Comparison of ENCODE assay signal across 34 cellular contexts in genomic region chr6:6619415-6619814, GRCh38. TPM values are rescaled to one million over a fixed set of nuclear protein-coding genes. Genes with fewer than 3 reads are reported as not detected.
A peak's percentile ranks its signal among the peaks of the same experiment; 100 is the strongest.
DNase-seq lines count a peak whose midpoint lies in the region; ATAC-seq and TF ChIP-seq lines count a peak whose summit lies in the region.
"Had no signal": no experiment of that assay in that cellular context is flagged by ENCODE, and none has a peak within 500 bp of the region (broad histone marks: within the 10 kb centered on the region; RNA-seq: fewer than 3 reads in every experiment).

No MANE protein-coding gene starts in this region.

- H3K36me3 Mint-ChIP-seq in activated CD8-positive, alpha-beta memory T cell treated with anti-CD3 and anti-CD28 coated beads, Interleukin-2, amount 10 ng/mL, durations not matched to agents 7 days and 5 days: peaks cover 5% of the 10 kb centered on the region
- H3K36me3 Mint-ChIP-seq in naive thymus-derived CD4-positive, alpha-beta T cell: peaks cover 0 to 42% (median 0%) of the 10 kb centered on the region in 5 donors
- H3K36me3 Mint-ChIP-seq in nephron progenitor cell (ENCODE audit: low read depth): no peaks in the 10 kb centered on the region
- H3K36me3 Mint-ChIP-seq: activated naive CD8-positive, alpha-beta T cell had no signal

- no peak overlapping the region for H3K4me3 Mint-ChIP-seq in activated CD8-positive, alpha-beta memory T cell treated with anti-CD3 and anti-CD28 coated beads, Interleukin-2, amount 10 ng/mL, durations not matched to agents 7 days and 5 days
- peak overlapping the region in 2 of 10 donors; percentile 4 to 21 for H3K4me3 Mint-ChIP-seq in naive thymus-derived CD4-positive, alpha-beta T cell
- H3K4me3 Mint-ChIP-seq in nephron progenitor cell: no peak overlapping the region
- H3K4me3 Mint-ChIP-seq: activated naive CD8-positive, alpha-beta T cell; activated T-cell treated with anti-CD3 and anti-CD28 coated beads, Interleukin-2, amount 50 U/mL, for 24 hours; T-helper 1 cell treated with Interleukin-12 subunit alpha and Interleukin-12 subunit beta and Interleukin-4 antibody, amounts not matched to agents 30 μg/mL and 1 μg/mL, for 36 hours had no signal

- no peak overlapping the region for H3K4me3 ChIP-seq in naive thymus-derived CD4-positive, alpha-beta T cell (ENCODE audit: low read length)
- H3K4me3 ChIP-seq in stomach: no peak overlapping the region
- H3K4me3 ChIP-seq: gastrocnemius medialis had no signal

- peaks cover 10 to 21% of the 10 kb centered on the region in 2 donors for H3K4me1 ChIP-seq in naive thymus-derived CD4-positive, alpha-beta T cell (ENCODE audit: control insufficient read depth in 2 of 2, insufficient read depth in 2 of 2, low read length in 2 of 2)
- H3K4me1 ChIP-seq in stomach: peaks cover 0 to 10% (median 3%) of the 10 kb centered on the region in 4 donors
- H3K4me1 ChIP-seq: gastrocnemius medialis had no signal

- 72 to 82% (median 76%) methylated on average over 3 of the region's 3 CpGs for WGBS in stomach, 5 donors

- no peak for DNase-seq in activated CD8-positive, alpha-beta memory T cell treated with anti-CD3 and anti-CD28 coated beads, Interleukin-2, amount 10 ng/mL, durations not matched to agents 7 days and 5 days
- DNase-seq in activated CD8-positive, alpha-beta memory T cell treated with anti-CD3 and anti-CD28 coated beads, Interleukin-2, amount 50 U/mL, for 4 hours: no peak
- DNase-seq in NCI-H1694 treated with DMSO at 0.1 percent for 48 hours (lab: John Stamatoyannopoulos, UW): peak; percentile 68
- DNase-seq in naive thymus-derived CD4-positive, alpha-beta T cell: no peak
- DNase-seq in stomach: no peak
- no peak for DNase-seq in nephron progenitor cell
- DNase-seq: ACHN; activated CD8-positive, alpha-beta memory T cell treated with anti-CD3 and anti-CD28 coated beads for 24 hours; activated effector memory CD4-positive, alpha-beta T cell treated with anti-CD3 and anti-CD28 coated beads, Interleukin-2, amount 50 U/mL, for 16 hours; activated T-cell treated with anti-CD3 and anti-CD28 coated beads, Interleukin-2, amount 50 U/mL, for 24 hours; aorta; BE2C; COR-L47; gastrocnemius medialis; Kasumi-1; kidney glomerular epithelial cell; MV-4-11; NCI-H187 treated with DMSO at 0.1 percent for 48 hours; NCI-H526 treated with DMSO at 0.1 percent for 48 hours; NK-92 treated with Interleukin-12 subunit alpha and Interleukin-12 subunit beta, amount 100 ng/mL, for 24 hours; SK-N-SH; small intestine; stimulated activated naive CD8-positive, alpha-beta T cell treated with anti-CD3 and anti-CD28 coated beads, Interleukin-15, Interleukin-2, amounts not matched to agents 100 U/mL and 50 U/mL, for 24 hours had no signal

- H3K9me3 Mint-ChIP-seq in activated CD8-positive, alpha-beta memory T cell treated with anti-CD3 and anti-CD28 coated beads, Interleukin-2, amount 10 ng/mL, durations not matched to agents 7 days and 5 days (ENCODE audit: low read depth): no peaks in the 10 kb centered on the region
- peaks cover 0 to 5% (median 0%) of the 10 kb centered on the region in 11 donors for H3K9me3 Mint-ChIP-seq in naive thymus-derived CD4-positive, alpha-beta T cell
- H3K9me3 Mint-ChIP-seq in nephron progenitor cell: no peaks in the 10 kb centered on the region
- H3K9me3 Mint-ChIP-seq: activated T-cell treated with anti-CD3 and anti-CD28 coated beads, Interleukin-2, amount 50 U/mL, for 24 hours; T-helper 1 cell treated with Interleukin-12 subunit alpha and Interleukin-12 subunit beta and Interleukin-4 antibody, amounts not matched to agents 30 μg/mL and 1 μg/mL, for 36 hours had no signal

- peak overlapping the region; percentile 18 for H3K27ac Mint-ChIP-seq in activated CD8-positive, alpha-beta memory T cell treated with anti-CD3 and anti-CD28 coated beads, Interleukin-2, amount 10 ng/mL, durations not matched to agents 7 days and 5 days
- peak overlapping the region in 5 of 9 donors; percentile 2 to 29 (median 23) for H3K27ac Mint-ChIP-seq in naive thymus-derived CD4-positive, alpha-beta T cell
- H3K27ac Mint-ChIP-seq in nephron progenitor cell: no peak overlapping the region
- H3K27ac Mint-ChIP-seq: activated naive CD8-positive, alpha-beta T cell; activated T-cell treated with anti-CD3 and anti-CD28 coated beads, Interleukin-2, amount 50 U/mL, for 24 hours; T-helper 1 cell treated with Interleukin-12 subunit alpha and Interleukin-12 subunit beta and Interleukin-4 antibody, amounts not matched to agents 30 μg/mL and 1 μg/mL, for 36 hours had no signal

- no peak for TF ChIP-seq EP300 in stomach (IDR thresholded peaks at IDR 0.05)

- POLR2A ChIA-PET in naive thymus-derived CD4-positive, alpha-beta T cell (lab: Charles Lee): interaction anchor here (1.6 kb wide), 1 partner anchor 8 kb away, joined by 7 read pairs; no protein-coding TSS in a partner anchor

- no peak for ATAC-seq in activated CD8-positive, alpha-beta memory T cell treated with anti-CD3 and anti-CD28 coated beads, Interleukin-2, amount 10 ng/mL, durations not matched to agents 7 days and 5 days
- ATAC-seq in naive thymus-derived CD4-positive, alpha-beta T cell: no peak
- ATAC-seq in GM18907 (IDR thresholded peaks at IDR 0.05; ENCODE audit: unreplicated experiment): no peak
- ATAC-seq: gastrocnemius medialis; HCT116; HepG2; stimulated activated naive CD8-positive, alpha-beta T cell treated with anti-CD3 and anti-CD28 coated beads, Interleukin-15, Interleukin-2, amounts not matched to agents 100 U/mL and 50 U/mL, for 24 hours had no signal

- H3K4me1 Mint-ChIP-seq in activated CD8-positive, alpha-beta memory T cell treated with anti-CD3 and anti-CD28 coated beads, Interleukin-2, amount 10 ng/mL, durations not matched to agents 7 days and 5 days: peaks cover 25% of the 10 kb centered on the region
- H3K4me1 Mint-ChIP-seq in naive thymus-derived CD4-positive, alpha-beta T cell: peaks cover 20 to 73% (median 59%) of the 10 kb centered on the region in 7 donors
- peaks cover 7% of the 10 kb centered on the region for H3K4me1 Mint-ChIP-seq in nephron progenitor cell

- no peaks in the 10 kb centered on the region for H3K9me3 ChIP-seq in naive thymus-derived CD4-positive, alpha-beta T cell (ENCODE audit: control insufficient read depth in 2 of 3, low read length in 3 of 3)
- no peaks in the 10 kb centered on the region for H3K9me3 ChIP-seq in stomach
- H3K9me3 ChIP-seq: BE2C, gastrocnemius medialis, SK-N-SH had no signal

- TF ChIP-seq CTCF in stomach (IDR thresholded peaks at IDR 0.05): no peak
- TF ChIP-seq CTCF in nephron progenitor cell (IDR thresholded peaks at IDR 0.05): no peak

- H3K36me3 ChIP-seq in naive thymus-derived CD4-positive, alpha-beta T cell (ENCODE audit: control insufficient read depth in 2 of 3, insufficient read depth in 3 of 3, low read length in 3 of 3): no peaks in the 10 kb centered on the region
- no peaks in the 10 kb centered on the region for H3K36me3 ChIP-seq in stomach
- H3K36me3 ChIP-seq: BE2C, gastrocnemius medialis had no signal

- no peak overlapping the region for H3K27ac ChIP-seq in naive thymus-derived CD4-positive, alpha-beta T cell (ENCODE audit: low read depth, low read length)
- H3K27ac ChIP-seq in stomach: no peak overlapping the region
- H3K27ac ChIP-seq: gastrocnemius medialis had no signal

- CTCF ChIA-PET in activated CD8-positive, alpha-beta memory T cell treated with anti-CD3 and anti-CD28 coated beads, Interleukin-2, amount 10 ng/mL, durations not matched to agents 7 days and 5 days (lab: Charles Lee): interaction anchor here (1.2 kb wide), 1 partner anchor 8 kb away, joined by 3 read pairs; no protein-coding TSS in a partner anchor
- CTCF ChIA-PET in naive thymus-derived CD4-positive, alpha-beta T cell (lab: Charles Lee): interaction anchor here (1.1 kb wide), 1 partner anchor 61 kb away, joined by 3 read pairs; no protein-coding TSS in a partner anchor

- intact Hi-C loops in naive thymus-derived CD4-positive, alpha-beta T cell (cut with micrococcal nuclease): no loop called here
- intact Hi-C loops in stomach (cut with DNase I; ENCODE audit: low total_unique reads): no loop called here

- H3K27me3 ChIP-seq in naive thymus-derived CD4-positive, alpha-beta T cell (ENCODE audit: control insufficient read depth in 2 of 2, insufficient read depth in 2 of 2, low read length in 2 of 2): no peaks in the 10 kb centered on the region
- no peaks in the 10 kb centered on the region for H3K27me3 ChIP-seq in stomach
- H3K27me3 ChIP-seq: BE2C, gastrocnemius medialis had no signal

- no peaks in the 10 kb centered on the region for H3K27me3 Mint-ChIP-seq in activated CD8-positive, alpha-beta memory T cell treated with anti-CD3 and anti-CD28 coated beads, Interleukin-2, amount 10 ng/mL, durations not matched to agents 7 days and 5 days
- H3K27me3 Mint-ChIP-seq in naive thymus-derived CD4-positive, alpha-beta T cell: no peaks in the 10 kb centered on the region
- peaks cover 9% of the 10 kb centered on the region for H3K27me3 Mint-ChIP-seq in nephron progenitor cell (ENCODE audit: low read depth, poor library complexity)
- H3K27me3 Mint-ChIP-seq: activated naive CD8-positive, alpha-beta T cell; activated T-cell treated with anti-CD3 and anti-CD28 coated beads, Interleukin-2, amount 50 U/mL, for 24 hours had no signal

- TF ChIP-seq POLR2A in stomach (IDR thresholded peaks at IDR 0.05): no peak

RNA-seq across cellular contexts. Expression of gene LY86, which starts 30.9 kb away (rescaled TPM):
- 1 to 10 TPM; 1.2 to 1.7 TPM for total RNA-seq in activated CD8-positive, alpha-beta memory T cell treated with anti-CD3 and anti-CD28 coated beads, Interleukin-2, amount 10 ng/mL, durations not matched to agents 7 days and 5 days
- 10 to 100 TPM in 2 of 5 experiments, 1 to 10 TPM in 3; 1.5 to 19.6 (median 4.5) TPM for total RNA-seq in naive thymus-derived CD4-positive, alpha-beta T cell
- polyA plus RNA-seq in naive thymus-derived CD4-positive, alpha-beta T cell: 1 to 10 TPM; 5.4 to 9.7 TPM
- 1 to 10 TPM in 2 of 5 donors, not detected in 3; 2.6 to 3.3 TPM for total RNA-seq in stomach
- 1 to 10 TPM; 2.4 to 3.6 (median 2.7) TPM for polyA plus RNA-seq in stomach
- total RNA-seq: endothelial cell of umbilical vein, fibroblast of lung, G401, HepG2, osteocyte, renal cortical epithelial cell had no signal
- polyA plus RNA-seq: endothelial cell of umbilical vein, fibroblast of lung, HepG2, neural cell, SK-N-SH had no signal
